In genomic region chr9:134707731-134708671, GRCh38 we compare ENCODE assay signal across 11 cellular contexts.
DNase-seq lines count a peak whose midpoint lies in the region; TF ChIP-seq lines count a peak whose summit lies in the region.
"Had no signal": no experiment of that assay in that cellular context is flagged by ENCODE, and none has a peak within 500 bp of the region (broad histone marks: within the 10 kb centered on the region; RNA-seq: fewer than 3 reads in every experiment).

No MANE protein-coding gene starts in this region.

- H3K79me2 ChIP-seq in GM23248 (ENCODE audit: insufficient read depth) = peaks cover 98% of the 10 kb centered on the region

- H2AFZ ChIP-seq in GM23248 = no peak overlapping the region

- 87% methylated on average over 29 to 32 of the region's 32 CpGs for WGBS in GM23248 (ENCODE audit: low coverage in 1 of 2, low lambda C conversion rate in 2 of 2, missing lambda C conversion rate in 2 of 2), 2 experiments

- H3K9ac ChIP-seq in GM23248 (no peak overlapping the region), skeletal muscle tissue (ENCODE audit: low read depth in 1 of 3, low read length in 3 of 3) (peak overlapping the region; percentile 14 to 30 (median 25))

- H3K27me3 ChIP-seq in GM23248 (replicated peaks; ENCODE audit: insufficient read depth) (no peaks in the 10 kb centered on the region), ascending aorta (no peaks in the 10 kb centered on the region), skeletal muscle tissue (ENCODE audit: control insufficient read depth in 3 of 3, insufficient read depth in 3 of 3, low read length in 3 of 3) (peaks cover 24 to 67% (median 54%) of the 10 kb centered on the region in 3 donors)
- H3K27me3 ChIP-seq: adrenal gland had no signal

- in situ Hi-C loops in GM23248 (cut with MboI) = no loop called here

- intact Hi-C loops in ascending aorta (cut with DNase I) = loop anchor here (5.0 kb wide), 1 partner anchor 251 kb away; no protein-coding TSS in a partner anchor

- no peak overlapping the region for H3K4me3 ChIP-seq in GM23248
- H3K4me3 ChIP-seq in ascending aorta = no peak overlapping the region
- H3K4me3 ChIP-seq in skeletal muscle tissue (ENCODE audit: low read length in 3 of 3) = no peak overlapping the region
- H3K4me3 ChIP-seq: adrenal gland, K562 had no signal

- peaks cover 5% of the 10 kb centered on the region; the same call in 1 of the 2 replicates for H4K20me1 ChIP-seq in GM23248 (ENCODE audit: insufficient read depth)

- no peaks in the 10 kb centered on the region for H3K9me2 ChIP-seq in GM23248 (ENCODE audit: insufficient read depth)

- H3F3A ChIP-seq in GM23248 (ENCODE audit: insufficient read depth) = peaks cover 10% of the 10 kb centered on the region

- H3K9me3 ChIP-seq in GM23248 (ENCODE audit: low read depth) = no peaks in the 10 kb centered on the region
- no peaks in the 10 kb centered on the region for H3K9me3 ChIP-seq in ascending aorta
- H3K9me3 ChIP-seq in skeletal muscle tissue (ENCODE audit: control insufficient read depth in 3 of 3, low read length in 3 of 3) = no peaks in the 10 kb centered on the region
- H3K9me3 ChIP-seq: adrenal gland had no signal

- no peak for TF ChIP-seq CTCF in ascending aorta (IDR thresholded peaks at IDR 0.05)

- H3K4me1 ChIP-seq in GM23248 (ENCODE audit: insufficient read depth) = peaks cover 8% of the 10 kb centered on the region; the same call in 1 of the 2 replicates
- peaks cover 30 to 44% of the 10 kb centered on the region in 2 donors for H3K4me1 ChIP-seq in ascending aorta
- peaks cover 33 to 46% (median 41%) of the 10 kb centered on the region in 3 donors for H3K4me1 ChIP-seq in skeletal muscle tissue (ENCODE audit: control insufficient read depth in 3 of 3, insufficient read depth in 3 of 3, low read length in 3 of 3)

- no peak for DNase-seq in GM23248
- no peak for DNase-seq in ascending aorta (ENCODE audit: low spot score in 2 of 2)
- peak; percentile 18 for DNase-seq in left kidney (ENCODE audit: low read depth, low spot score)
- no peak for DNase-seq in A172 (ENCODE audit: low spot score)
- no peak for DNase-seq in NCI-H2029 (lab: John Stamatoyannopoulos, UW)
- DNase-seq in NCI-H2227 treated with DMSO at 0.1 percent for 48 hours (lab: John Stamatoyannopoulos, UW) = no peak
- DNase-seq in SIG-M5 (lab: John Stamatoyannopoulos, UW) = no peak
- DNase-seq: naive B cell had no signal

- H3K36me3 ChIP-seq in GM23248 (ENCODE audit: low read depth) = peaks cover 14% of the 10 kb centered on the region
- H3K36me3 ChIP-seq in ascending aorta = no peaks in the 10 kb centered on the region
- H3K36me3 ChIP-seq in skeletal muscle tissue (ENCODE audit: control insufficient read depth in 3 of 3, insufficient read depth in 3 of 3, low read length in 3 of 3) = no peaks in the 10 kb centered on the region
- H3K36me3 ChIP-seq: adrenal gland had no signal

- peak overlapping the region; percentile 61 for H3K27ac ChIP-seq in GM23248
- H3K27ac ChIP-seq in ascending aorta = peak overlapping the region; percentile 87 to 94
- H3K27ac ChIP-seq in skeletal muscle tissue (ENCODE audit: low read depth, low read length) = peak overlapping the region; percentile 74

- H3K4me2 ChIP-seq in GM23248 (ENCODE audit: unreplicated experiment) = no peak overlapping the region
